ENCODE assay signal across 8 cellular contexts in the genomic region with DNA sequence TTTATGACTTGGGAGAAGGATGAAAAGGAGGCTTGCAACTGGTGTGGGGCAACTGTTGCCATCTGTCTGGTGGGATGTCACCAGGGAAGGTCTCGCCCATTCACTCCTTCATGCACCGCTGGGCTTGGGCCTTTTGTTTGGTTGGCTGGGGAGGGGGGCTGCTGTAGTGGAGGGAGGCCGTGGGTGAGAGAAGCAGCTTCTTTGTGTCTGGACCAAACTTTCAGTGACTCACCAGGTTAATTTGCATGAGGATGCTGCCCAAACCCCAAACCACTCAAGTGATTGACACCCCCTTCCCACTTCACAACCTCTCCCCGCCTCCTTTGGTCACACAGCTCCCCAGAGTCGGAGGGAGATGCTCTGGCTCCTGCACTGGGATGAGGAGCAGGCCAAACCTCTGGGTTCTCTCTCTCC. TPM values are rescaled to one million over a fixed set of nuclear protein-coding genes. Genes with fewer than 3 reads are reported as not detected.
DNase-seq lines count a peak whose midpoint lies in the region; TF ChIP-seq lines count a peak whose summit lies in the region.

No MANE protein-coding gene starts in this region.

- CTCF ChIA-PET in HEK293T (lab: Yijun Ruan, JAX): interaction anchor here (0.9 to 1.7 kb wide), 6 partner anchors 9 to 57 kb away, joined by 3 to 4 read pairs (median 4); no protein-coding TSS in a partner anchor

- no peaks in the 10 kb centered on the region for H3K36me3 Mint-ChIP-seq in immature natural killer cell

- POLR2A ChIA-PET in HEK293T (lab: Yijun Ruan, JAX): interaction anchor here (0.8 to 6.3 kb wide), 5 partner anchors 9 to 58 kb away, joined by 3 to 71 read pairs (median 4); a partner anchor contains a TSS

- H3K4me3 ChIP-seq in thymus (ENCODE audit: low read length) (peak overlapping the region; percentile 53), uterus (no peak overlapping the region)

- H3K4me1 ChIP-seq in thymus (ENCODE audit: control insufficient read depth, insufficient read depth, low read length): peaks cover 72% of the 10 kb centered on the region
- peaks cover 0 to 24% of the 10 kb centered on the region in 2 donors for H3K4me1 ChIP-seq in uterus

- H3K27me3 ChIP-seq in thymus (ENCODE audit: control insufficient read depth, insufficient read depth) (no peaks in the 10 kb centered on the region), uterus (no peaks in the 10 kb centered on the region)

- H3K27ac ChIP-seq in thymus (ENCODE audit: low read depth) (peak overlapping the region; percentile 96), uterus (peak overlapping the region in 1 of 2 donors; percentile 87)

- no peaks in the 10 kb centered on the region for H3K9me3 Mint-ChIP-seq in immature natural killer cell

- in situ Hi-C loops in GM13976 (cut with MboI; ENCODE audit: low sequenced_read_pairs, unreplicated experiment): no loop called here

- H3K4me3 Mint-ChIP-seq in immature natural killer cell: peak overlapping the region; percentile 61 to 78 (median 67)

- H3K27ac Mint-ChIP-seq in immature natural killer cell: peak overlapping the region; percentile 83 to 99 (median 97)

- intact Hi-C loops in uterus (cut with DNase I; ENCODE audit: low total_unique reads): no loop called here

- 10% methylated on average over 5 of the region's 5 CpGs for WGBS in thymus

- peaks cover 87 to 90% of the 10 kb centered on the region in 2 donors for H3K4me1 Mint-ChIP-seq in immature natural killer cell

- H3K9me3 ChIP-seq in thymus (ENCODE audit: control insufficient read depth): no peaks in the 10 kb centered on the region
- no peaks in the 10 kb centered on the region for H3K9me3 ChIP-seq in uterus

- no peak for TF ChIP-seq CTCF in GM13976 (IDR thresholded peaks at IDR 0.05; ENCODE audit: borderline replicate concordance, control extremely low read depth, extremely low read depth, insufficient read depth, missing control alignments)
- no peak for TF ChIP-seq CTCF in uterus (IDR thresholded peaks at IDR 0.05)

- no peaks in the 10 kb centered on the region for H3K36me3 ChIP-seq in thymus (ENCODE audit: control insufficient read depth, insufficient read depth)
- no peaks in the 10 kb centered on the region for H3K36me3 ChIP-seq in uterus

- TF ChIP-seq POLR2A in uterus (IDR thresholded peaks at IDR 0.05): no peak

- peaks cover 13 to 31% (median 16%) of the 10 kb centered on the region in 3 donors for H3K27me3 Mint-ChIP-seq in immature natural killer cell (ENCODE audit: low read depth in 3 of 3)

- peak; percentile 84 for DNase-seq in GM13976 (ENCODE audit: low spot score)
- DNase-seq in HEK293T (ENCODE audit: extremely low spot score): no peak
- DNase-seq in NCI-H2171 (lab: John Stamatoyannopoulos, UW): peak; percentile 25
- peak; percentile 68 to 70 for DNase-seq in activated T-cell treated with anti-CD3 and anti-CD28 coated beads, Interleukin-2, amount 50 U/mL, for 48 hours
- DNase-seq in immature natural killer cell: peak; percentile 78 to 82 (median 80)
- DNase-seq in uterus: no peak
- DNase-seq in AG08395 (ENCODE audit: low spot score): no peak

TF ChIP-seq in HEK293T, 16 proteins besides CTCF, POLR2A, EP300 and RAD21:
- TF ChIP-seq SP1 (IDR thresholded peaks at IDR 0.05) (no peak), NFRKB (IDR thresholded peaks at IDR 0.05) (no peak), FOXM1 (IDR thresholded peaks at IDR 0.05; ENCODE audit: borderline replicate concordance) (no peak), ELF4 (IDR thresholded peaks at IDR 0.05) (no peak)
- TF ChIP-seq, protein P1, sequence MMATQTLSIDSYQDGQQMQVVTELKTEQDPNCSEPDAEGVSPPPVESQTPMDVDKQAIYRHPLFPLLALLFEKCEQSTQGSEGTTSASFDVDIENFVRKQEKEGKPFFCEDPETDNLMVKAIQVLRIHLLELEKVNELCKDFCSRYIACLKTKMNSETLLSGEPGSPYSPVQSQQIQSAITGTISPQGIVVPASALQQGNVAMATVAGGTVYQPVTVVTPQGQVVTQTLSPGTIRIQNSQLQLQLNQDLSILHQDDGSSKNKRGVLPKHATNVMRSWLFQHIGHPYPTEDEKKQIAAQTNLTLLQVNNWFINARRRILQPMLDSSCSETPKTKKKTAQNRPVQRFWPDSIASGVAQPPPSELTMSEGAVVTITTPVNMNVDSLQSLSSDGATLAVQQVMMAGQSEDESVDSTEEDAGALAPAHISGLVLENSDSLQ (IDR thresholded peaks at IDR 0.05): peak; percentile 25; the same call in 1 of the 2 replicates
TF ChIP-seq in HEK293T: peak in this region for 1.

RNA-seq across cellular contexts. Expression of a gene that starts 19.7 kb away (rescaled TPM):
- polyA plus RNA-seq in immature natural killer cell: 100 to 1,000 TPM; 112 to 147 (median 127) TPM
- polyA plus RNA-seq in thymus: 171 TPM
- total RNA-seq in uterus: 10 to 100 TPM; 14.6 to 95.9 (median 56.5) TPM

RNA-seq across cellular contexts. Expression of a gene that starts 25.9 kb away (rescaled TPM):
- polyA plus RNA-seq in immature natural killer cell (not detected), thymus (7.5 TPM)
- 100 to 1,000 TPM in 1 of 4 donors, 10 to 100 TPM in 3; 41.8 to 119 (median 82.7) TPM for total RNA-seq in uterus

Comparison
In these comparisons a context has a peak if more than half of its experiments do, and no peak if none do; other contexts are left out.
1. DNase-seq: peak in GM13976 (single experiment), NCI-H2171 (single experiment), activated T-cell treated with anti-CD3 and anti-CD28 coated beads, Interleukin-2, amount 50 U/mL, for 48 hours (2 of 2) and immature natural killer cell (3 of 3); none in HEK293T (single experiment), uterus (0 of 2) and AG08395 (single experiment).